11 cellular contexts compared by ENCODE assay signal in the genomic region with DNA sequence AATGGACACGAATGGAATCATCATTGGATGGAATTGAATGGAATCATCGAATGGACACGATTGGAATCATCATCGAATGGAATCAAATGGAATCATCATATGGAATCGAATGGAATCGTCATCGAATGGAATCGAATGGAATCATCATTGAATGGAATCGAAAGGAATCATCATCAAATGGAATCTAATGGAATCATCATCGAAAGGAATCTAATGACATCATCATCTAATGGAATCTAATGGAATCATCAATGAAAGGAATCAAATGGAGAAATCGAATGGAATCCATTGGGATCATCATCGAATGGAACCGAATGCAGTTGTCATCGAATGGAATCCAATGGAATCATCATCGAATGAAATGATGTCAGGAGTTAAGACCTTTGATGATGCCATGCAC.
"Had no signal": no experiment of that assay in that cellular context is flagged by ENCODE, and none has a peak within 500 bp of the region (broad histone marks: within the 10 kb centered on the region; RNA-seq: fewer than 3 reads in every experiment).

No MANE protein-coding gene starts in this region.

- H3K4me3 ChIP-seq: GM23248, GM23338, HAP-1 had no signal

- H3K36me3 ChIP-seq: HAP-1 had no signal

- H2AFZ ChIP-seq: GM23248, GM23338 had no signal

- H3K4me2 ChIP-seq: GM23338 had no signal

- ATAC-seq: GM23338, HCT116 had no signal

- DNase-seq: GM23248, GOT3, H7, H9, HCEC 1CT, HFFc6 had no signal

- H3K4me1 ChIP-seq: HAP-1 had no signal

- H3K9me3 ChIP-seq: HAP-1 had no signal

- H3K27ac ChIP-seq: GM23248 had no signal

- FAIRE-seq: H1, H54 had no signal

- H3K9ac ChIP-seq: GM23248 had no signal
